21 cellular contexts compared by ENCODE assay signal in the genomic region with DNA sequence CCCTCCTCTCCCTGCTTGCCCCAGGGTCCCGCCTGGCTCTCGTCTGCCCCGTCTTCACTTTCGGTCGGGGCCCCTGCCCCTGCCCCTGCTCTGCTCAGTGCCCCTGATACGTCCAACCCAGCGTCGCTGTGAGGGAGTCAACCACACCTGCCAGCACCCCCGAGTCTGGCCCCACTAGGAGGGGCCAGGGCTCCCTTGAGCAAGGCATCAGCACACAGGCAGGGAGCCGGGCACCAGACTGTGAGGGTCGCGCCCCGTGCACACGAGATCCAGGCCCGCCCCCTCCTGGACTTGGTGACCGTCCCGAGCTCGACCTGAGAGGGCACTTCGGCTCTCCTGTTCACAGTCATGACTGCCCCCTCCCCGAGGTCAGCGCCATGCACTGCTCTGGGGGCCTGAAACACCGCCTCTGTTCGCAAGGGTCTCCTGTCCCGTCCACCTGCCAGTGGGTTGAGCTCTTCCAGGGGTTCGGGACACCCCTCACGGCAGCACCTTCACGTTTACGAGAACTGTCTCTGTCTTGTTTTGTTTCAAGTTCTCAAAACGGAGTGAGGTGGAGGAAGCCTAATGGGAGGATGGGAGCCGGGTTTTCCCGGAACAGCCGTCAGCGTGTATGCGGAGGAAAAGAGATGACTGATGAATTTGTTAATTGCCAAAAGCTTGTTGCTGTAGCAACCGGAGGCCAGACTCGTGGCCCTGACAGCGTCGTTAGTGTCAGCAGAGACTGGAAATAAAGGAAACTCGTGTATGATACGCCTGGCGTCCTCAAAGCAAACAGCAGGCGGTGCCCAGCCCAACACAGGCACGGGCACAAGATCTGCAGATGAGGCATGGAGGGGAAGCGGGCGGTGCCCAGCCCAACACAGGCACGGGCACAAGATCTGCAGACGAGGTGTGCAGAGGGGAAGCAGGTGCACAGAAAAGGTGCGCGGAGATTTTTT. TPM values are rescaled to one million over a fixed set of nuclear protein-coding genes. Genes with fewer than 3 reads are reported as not detected.
DNase-seq lines count a peak whose midpoint lies in the region; ATAC-seq and TF ChIP-seq lines count a peak whose summit lies in the region.
"Had no signal": no experiment of that assay in that cellular context is flagged by ENCODE, and none has a peak within 500 bp of the region (broad histone marks: within the 10 kb centered on the region; RNA-seq: fewer than 3 reads in every experiment).

No MANE protein-coding gene starts in this region.

- H3K4me3 Mint-ChIP-seq in activated CD4-positive, alpha-beta memory T cell treated with anti-CD3 and anti-CD28 coated beads for 36 hours = no peak overlapping the region
- no peak overlapping the region for H3K4me3 Mint-ChIP-seq in activated CD4-positive, alpha-beta memory T cell treated with anti-CD3 and anti-CD28 coated beads, Interleukin-2, amount 10 ng/mL, durations not matched to agents 7 days and 5 days
- peak overlapping the region in 3 of 5 experiments; percentile 24 to 75 (median 59) for H3K4me3 Mint-ChIP-seq in brain
- H3K4me3 Mint-ChIP-seq: stimulated activated effector memory CD8-positive, alpha-beta T cell treated with anti-CD3 and anti-CD28 coated beads, Interleukin-12 subunit alpha, Interleukin-12 subunit beta, amount 100 ng/mL, for 72 hours had no signal

- POLR2A ChIA-PET in activated CD4-positive, alpha-beta memory T cell treated with anti-CD3 and anti-CD28 coated beads for 36 hours (lab: Charles Lee) = no interaction called here
- POLR2A ChIA-PET in activated CD4-positive, alpha-beta memory T cell treated with anti-CD3 and anti-CD28 coated beads, Interleukin-2, amount 10 ng/mL, durations not matched to agents 7 days and 5 days (lab: Charles Lee) = no interaction called here

- TF ChIP-seq EP300 in upper lobe of left lung (IDR thresholded peaks at IDR 0.05) = no peak

- no peaks in the 10 kb centered on the region for H3K27me3 ChIP-seq in upper lobe of left lung
- no peaks in the 10 kb centered on the region for H3K27me3 ChIP-seq in esophagus squamous epithelium
- H3K27me3 ChIP-seq: ascending aorta, heart right ventricle, pancreas, tibial nerve had no signal

- H3K4me1 Mint-ChIP-seq in activated CD4-positive, alpha-beta memory T cell treated with anti-CD3 and anti-CD28 coated beads for 36 hours (ENCODE audit: low read depth) = no peaks in the 10 kb centered on the region
- H3K4me1 Mint-ChIP-seq in activated CD4-positive, alpha-beta memory T cell treated with anti-CD3 and anti-CD28 coated beads, Interleukin-2, amount 10 ng/mL, durations not matched to agents 7 days and 5 days = no peaks in the 10 kb centered on the region
- H3K4me1 Mint-ChIP-seq in brain = peaks cover 22% of the 10 kb centered on the region

- peak in 1 of 2 donors; percentile 32 for ATAC-seq in upper lobe of left lung (ENCODE audit: low FRiP score in 2 of 2)
- no peak for ATAC-seq in GM19397 (IDR thresholded peaks at IDR 0.05; ENCODE audit: unreplicated experiment)
- ATAC-seq: stimulated activated effector memory CD8-positive, alpha-beta T cell treated with anti-CD3 and anti-CD28 coated beads, Interleukin-12 subunit alpha, Interleukin-12 subunit beta, amount 100 ng/mL, for 72 hours had no signal

- H3K36me3 ChIP-seq in upper lobe of left lung (peaks cover 0 to 45% (median 33%) of the 10 kb centered on the region in 4 donors), esophagus squamous epithelium (peaks cover 9 to 62% (median 12%) of the 10 kb centered on the region in 3 donors)

- TF ChIP-seq POLR2A in upper lobe of left lung (IDR thresholded peaks at IDR 0.05) (no peak), esophagus squamous epithelium (IDR thresholded peaks at IDR 0.05) (no peak)

- CTCF ChIA-PET in activated CD4-positive, alpha-beta memory T cell treated with anti-CD3 and anti-CD28 coated beads for 36 hours (lab: Charles Lee) = no interaction called here
- CTCF ChIA-PET in activated CD4-positive, alpha-beta memory T cell treated with anti-CD3 and anti-CD28 coated beads, Interleukin-2, amount 10 ng/mL, durations not matched to agents 7 days and 5 days (lab: Charles Lee) = interaction anchor here (0.7 kb wide), 1 partner anchor 328 kb away, joined by 3 read pairs; no protein-coding TSS in a partner anchor

- H3K27ac ChIP-seq in upper lobe of left lung (no peak overlapping the region), esophagus squamous epithelium (no peak overlapping the region)
- H3K27ac ChIP-seq: ascending aorta; BLaER1 treated with 17β-estradiol and CSF1 and Interleukin-3, amounts not matched to agents 10 nM and 100 nM; heart right ventricle; pancreas; tibial nerve; VCaP had no signal

- peaks cover 45% of the 10 kb centered on the region for H3K36me3 Mint-ChIP-seq in activated CD4-positive, alpha-beta memory T cell treated with anti-CD3 and anti-CD28 coated beads for 36 hours
- H3K36me3 Mint-ChIP-seq in activated CD4-positive, alpha-beta memory T cell treated with anti-CD3 and anti-CD28 coated beads, Interleukin-2, amount 10 ng/mL, durations not matched to agents 7 days and 5 days (ENCODE audit: low read depth) = peaks cover 52% of the 10 kb centered on the region
- peaks cover 39% of the 10 kb centered on the region for H3K36me3 Mint-ChIP-seq in brain

- H3K4me3 ChIP-seq in upper lobe of left lung (no peak overlapping the region), esophagus squamous epithelium (no peak overlapping the region)
- H3K4me3 ChIP-seq: ascending aorta; BLaER1 treated with 17β-estradiol and CSF1 and Interleukin-3, amounts not matched to agents 10 nM and 100 nM; heart right ventricle; pancreas; tibial nerve had no signal

- no peaks in the 10 kb centered on the region for H3K27me3 Mint-ChIP-seq in activated CD4-positive, alpha-beta memory T cell treated with anti-CD3 and anti-CD28 coated beads for 36 hours
- no peaks in the 10 kb centered on the region for H3K27me3 Mint-ChIP-seq in activated CD4-positive, alpha-beta memory T cell treated with anti-CD3 and anti-CD28 coated beads, Interleukin-2, amount 10 ng/mL, durations not matched to agents 7 days and 5 days
- peaks cover 4% of the 10 kb centered on the region for H3K27me3 Mint-ChIP-seq in brain

- intact Hi-C loops in activated CD4-positive, alpha-beta memory T cell treated with anti-CD3 and anti-CD28 coated beads for 36 hours (cut with micrococcal nuclease) = no loop called here
- intact Hi-C loops in esophagus squamous epithelium (cut with DNase I) = no loop called here

- H3K9me3 ChIP-seq in upper lobe of left lung (no peaks in the 10 kb centered on the region), esophagus squamous epithelium (no peaks in the 10 kb centered on the region)
- H3K9me3 ChIP-seq: ascending aorta; BLaER1 treated with 17β-estradiol and CSF1 and Interleukin-3, amounts not matched to agents 10 nM and 100 nM; heart right ventricle; pancreas; tibial nerve had no signal

- peak overlapping the region; percentile 38 for H3K27ac Mint-ChIP-seq in activated CD4-positive, alpha-beta memory T cell treated with anti-CD3 and anti-CD28 coated beads for 36 hours
- H3K27ac Mint-ChIP-seq in activated CD4-positive, alpha-beta memory T cell treated with anti-CD3 and anti-CD28 coated beads, Interleukin-2, amount 10 ng/mL, durations not matched to agents 7 days and 5 days = no peak overlapping the region
- H3K27ac Mint-ChIP-seq in brain = peak overlapping the region; percentile 45 to 96 (median 84)
- H3K27ac Mint-ChIP-seq: stimulated activated effector memory CD8-positive, alpha-beta T cell treated with anti-CD3 and anti-CD28 coated beads, Interleukin-12 subunit alpha, Interleukin-12 subunit beta, amount 100 ng/mL, for 72 hours had no signal

- H3K9me3 Mint-ChIP-seq in activated CD4-positive, alpha-beta memory T cell treated with anti-CD3 and anti-CD28 coated beads for 36 hours = peaks cover 2% of the 10 kb centered on the region
- H3K9me3 Mint-ChIP-seq in activated CD4-positive, alpha-beta memory T cell treated with anti-CD3 and anti-CD28 coated beads, Interleukin-2, amount 10 ng/mL, durations not matched to agents 7 days and 5 days = peaks cover 2% of the 10 kb centered on the region
- peaks cover 0 to 1% (median 0%) of the 10 kb centered on the region in 5 experiments for H3K9me3 Mint-ChIP-seq in brain

- no peak for TF ChIP-seq CTCF in brain (conservative IDR thresholded peaks at IDR 0.05)
- TF ChIP-seq CTCF in upper lobe of left lung (IDR thresholded peaks at IDR 0.05) = no peak
- TF ChIP-seq CTCF in esophagus squamous epithelium (IDR thresholded peaks at IDR 0.05) = no peak

- WGBS in upper lobe of left lung, 2 donors = 82 to 90% methylated on average over 44 to 49 of the region's 49 CpGs
- WGBS in esophagus squamous epithelium, 2 donors = 84 to 87% methylated on average over 32 to 33 of the region's 49 CpGs

- no peak for DNase-seq in activated CD4-positive, alpha-beta memory T cell treated with anti-CD3 and anti-CD28 coated beads for 36 hours
- no peak for DNase-seq in activated CD4-positive, alpha-beta memory T cell treated with anti-CD3 and anti-CD28 coated beads, Interleukin-2, amount 10 ng/mL, durations not matched to agents 7 days and 5 days
- peak; percentile 88 for DNase-seq in mesenteric fat pad (ENCODE audit: low spot score)
- peak; percentile 10 to 60 for DNase-seq in upper lobe of left lung
- no peak for DNase-seq in DMS53 (lab: John Stamatoyannopoulos, UW)
- DNase-seq in esophagus squamous epithelium (lab: John Stamatoyannopoulos, UW) = no peak
- DNase-seq: 8988T, cortex of kidney, heart right ventricle, NCI-H2171, RPMI8226 had no signal

- H3K4me1 ChIP-seq in upper lobe of left lung (no peaks in the 10 kb centered on the region), esophagus squamous epithelium (peaks cover 0 to 8% (median 0%) of the 10 kb centered on the region in 3 donors)
- H3K4me1 ChIP-seq: ascending aorta, heart right ventricle, pancreas, tibial nerve had no signal

RNA-seq across cellular contexts. Expression of gene KCNG2, which starts 48.2 kb away (rescaled TPM):
- not detected for total RNA-seq in activated CD4-positive, alpha-beta memory T cell treated with anti-CD3 and anti-CD28 coated beads for 36 hours
- total RNA-seq in activated CD4-positive, alpha-beta memory T cell treated with anti-CD3 and anti-CD28 coated beads, Interleukin-2, amount 10 ng/mL, durations not matched to agents 7 days and 5 days = not detected
- polyA plus RNA-seq in brain (ENCODE audit: insufficient read depth, low read depth, low replicate concordance) = 0.20 TPM
- 0.51 TPM for total RNA-seq in mesenteric fat pad
- total RNA-seq in upper lobe of left lung = 1 to 10 TPM in 1 of 6 donors, under 1 TPM in 3, not detected in 2; 0.49 to 1.1 (median 0.73) TPM
- under 1 TPM in 1 of 4 donors, not detected in 3; 0.19 TPM for total RNA-seq in esophagus squamous epithelium
- total RNA-seq: ascending aorta, Daoy, kidney epithelial cell had no signal
- polyA plus RNA-seq: pancreas had no signal

Comparison
In these comparisons a context has a peak if more than half of its experiments do, and no peak if none do; other contexts are left out.
1. DNase-seq: peak in mesenteric fat pad (single experiment) and upper lobe of left lung (2 of 2); none in activated CD4-positive, alpha-beta memory T cell treated with anti-CD3 and anti-CD28 coated beads for 36 hours (single experiment), activated CD4-positive, alpha-beta memory T cell treated with anti-CD3 and anti-CD28 coated beads, Interleukin-2, amount 10 ng/mL, durations not matched to agents 7 days and 5 days (single experiment), DMS53 (single experiment) and esophagus squamous epithelium (single experiment).
2. H3K4me3 Mint-ChIP-seq: peak in brain (3 of 5); none in activated CD4-positive, alpha-beta memory T cell treated with anti-CD3 and anti-CD28 coated beads for 36 hours (single experiment) and activated CD4-positive, alpha-beta memory T cell treated with anti-CD3 and anti-CD28 coated beads, Interleukin-2, amount 10 ng/mL, durations not matched to agents 7 days and 5 days (single experiment).